19 cellular contexts compared by ENCODE assay signal in the genomic region with DNA sequence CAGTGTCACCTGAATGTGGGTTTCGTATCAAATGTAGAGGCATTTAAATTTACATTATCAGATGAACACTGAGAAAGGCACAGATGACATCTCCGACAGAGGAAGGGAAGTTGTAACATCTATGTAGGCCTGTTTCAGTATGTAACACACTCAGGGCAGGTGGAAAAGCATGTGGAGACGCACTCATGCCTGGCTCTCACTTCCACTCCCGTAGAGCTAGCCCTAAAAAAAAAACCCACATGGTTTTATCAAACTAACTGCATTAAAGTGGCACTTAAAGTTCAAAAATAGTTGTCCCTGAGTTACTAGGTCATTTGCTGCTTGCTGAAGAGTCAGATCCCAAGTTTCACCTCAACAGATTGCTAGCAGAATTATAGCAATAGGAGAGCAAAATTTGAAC.
"Had no signal": no experiment of that assay in that cellular context is flagged by ENCODE, and none has a peak within 500 bp of the region (broad histone marks: within the 10 kb centered on the region; RNA-seq: fewer than 3 reads in every experiment).

No MANE protein-coding gene starts in this region.

- H3K36me3 ChIP-seq: uterus had no signal

- H3K4me1 ChIP-seq: foreskin keratinocyte, uterus had no signal

- H3K4me3 ChIP-seq: body of pancreas, mucosa of descending colon, stomach, uterus had no signal

- ATAC-seq: body of pancreas, foreskin keratinocyte, mucosa of descending colon had no signal

- H3K9me3 ChIP-seq: body of pancreas, mucosa of descending colon, stomach, uterus had no signal

- H3K27me3 ChIP-seq: body of pancreas, foreskin keratinocyte, stomach, uterus had no signal

- DNase-seq: activated B cell treated with CpG ODN at 0.5 μM for 24 hours; activated CD4-positive, alpha-beta memory T cell treated with anti-CD3 and anti-CD28 coated beads for 36 hours; activated CD4-positive, alpha-beta T cell treated with anti-CD3 and anti-CD28 coated beads for 4 hours; activated effector memory CD4-positive, alpha-beta T cell treated with anti-CD3 and anti-CD28 coated beads, Interleukin-2, amount 50 U/mL, for 16 hours; activated naive CD4-positive, alpha-beta T cell treated with anti-CD3 and anti-CD28 coated beads, Interleukin-2, amount 10 ng/mL, durations not matched to agents 7 days and 5 days; body of pancreas; caudate nucleus; effector CD4-positive, alpha-beta T cell; erythroblast; foreskin keratinocyte; hippocampal formation; kidney glomerular epithelial cell; mesenchymal stem cell; mucosa of descending colon; stimulated activated CD4-positive, alpha-beta T cell treated with anti-CD3 and anti-CD28 coated beads, Interleukin-12 subunit alpha, Interleukin-12 subunit beta, amount 100 ng/mL, for 4 hours; stimulated activated CD4-positive, alpha-beta T cell treated with anti-CD3 and anti-CD28 coated beads, Interleukin-4, amount 100 ng/mL, for 4 hours; stomach; trophoblast cell; uterus had no signal

- H3K27ac ChIP-seq: body of pancreas, foreskin keratinocyte, stomach, uterus had no signal
